In the genomic region with DNA sequence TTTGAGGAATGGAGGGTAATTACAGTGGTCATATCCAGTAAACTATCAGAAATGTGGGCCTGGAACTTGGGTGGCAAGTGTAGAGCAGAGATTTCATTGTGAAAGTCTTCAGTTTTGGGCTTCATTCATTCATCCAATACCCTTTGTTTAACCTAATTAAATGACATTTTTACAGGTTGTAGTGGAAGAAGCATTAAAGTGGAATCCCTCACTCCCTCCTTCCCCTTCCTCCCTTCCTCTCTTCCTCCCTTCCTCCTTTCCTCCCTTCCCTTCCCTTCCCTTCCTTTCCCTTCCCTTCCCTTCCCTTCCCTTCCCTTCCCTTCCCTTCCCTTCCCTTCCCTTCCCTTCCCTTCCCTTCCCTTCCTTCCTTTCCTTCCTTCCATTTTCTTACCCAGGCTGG, we compare ENCODE assay signal across 13 cellular contexts.
"Had no signal": no experiment of that assay in that cellular context is flagged by ENCODE, and none has a peak within 500 bp of the region (broad histone marks: within the 10 kb centered on the region; RNA-seq: fewer than 3 reads in every experiment).

No MANE protein-coding gene starts in this region.

- H3K4me1 ChIP-seq: body of pancreas, parathyroid adenoma, thyroid gland had no signal

- H3K9me3 Mint-ChIP-seq: dendritic cell treated with granulocyte-macrophage colony-stimulating factor and Interleukin-4, amounts not matched to agents 40 ng/mL and 50 ng/mL, for 4 days had no signal

- H3K4me3 ChIP-seq: body of pancreas, skin epidermis, thyroid gland had no signal

- H3K9me3 ChIP-seq: body of pancreas, thyroid gland had no signal

- H3K27me3 Mint-ChIP-seq: dendritic cell treated with granulocyte-macrophage colony-stimulating factor and Interleukin-4, amounts not matched to agents 40 ng/mL and 50 ng/mL, for 4 days had no signal

- H3K27me3 ChIP-seq: body of pancreas, thyroid gland had no signal

- H3K9ac ChIP-seq: parathyroid adenoma had no signal

- H3K27ac ChIP-seq: body of pancreas, parathyroid adenoma, thyroid gland, WERI-Rb-1 had no signal

- DNase-seq: activated CD4-positive, alpha-beta T cell treated with anti-CD3 and anti-CD28 coated beads for 4 hours; activated T-cell treated with anti-CD3 and anti-CD28 coated beads, Interleukin-2, amount 50 U/mL, for 1 hour; body of pancreas; cerebellar nuclear complex; hippocampal formation; kidney glomerular epithelial cell; retina; stimulated activated CD4-positive, alpha-beta T cell treated with anti-CD3 and anti-CD28 coated beads, Interleukin-4, amount 100 ng/mL, for 4 hours; thyroid gland; WERI-Rb-1 had no signal

- H3K27ac Mint-ChIP-seq: dendritic cell treated with granulocyte-macrophage colony-stimulating factor and Interleukin-4, amounts not matched to agents 40 ng/mL and 50 ng/mL, for 4 days had no signal

- ATAC-seq: body of pancreas had no signal

- H3K36me3 ChIP-seq: thyroid gland, WERI-Rb-1 had no signal

- H3K4me3 Mint-ChIP-seq: dendritic cell treated with granulocyte-macrophage colony-stimulating factor and Interleukin-4, amounts not matched to agents 40 ng/mL and 50 ng/mL, for 4 days had no signal
